Comparison of ENCODE assay signal across 12 cellular contexts in genomic region chr10:76393875-76394706, GRCh38.
"Had no signal": no experiment of that assay in that cellular context is flagged by ENCODE, and none has a peak within 500 bp of the region (broad histone marks: within the 10 kb centered on the region; RNA-seq: fewer than 3 reads in every experiment).

No MANE protein-coding gene starts in this region.

- H3K27me3 ChIP-seq: esophagus muscularis mucosa, heart right ventricle, left lung, ovary had no signal

- DNase-seq: activated CD4-positive, alpha-beta T cell treated with anti-CD3 and anti-CD28 coated beads, Interleukin-2, amount 50 U/mL, for 1 hour; activated naive CD4-positive, alpha-beta T cell treated with anti-CD3 and anti-CD28 coated beads, Interleukin-2, amount 50 U/mL, for 16 hours; heart right ventricle; islet precursor cell; left lung; ovary; substantia nigra had no signal

- ATAC-seq: left lung; stimulated activated memory B cell treated with anti-CD40 and anti-IgM and Interleukin-4, amounts not matched to agents 10 μg/mL and 1 μg/mL and 100 μg/mL, for 72 hours had no signal

- H3K4me3 ChIP-seq: esophagus muscularis mucosa, heart right ventricle, left lung, ovary had no signal

- H3K9me3 ChIP-seq: esophagus muscularis mucosa, left lung, ovary had no signal

- H3K36me3 ChIP-seq: esophagus muscularis mucosa, heart right ventricle, left lung, ovary had no signal

- H3K27ac ChIP-seq: esophagus muscularis mucosa, heart right ventricle, left lung, ovary had no signal

- H3K4me1 ChIP-seq: left lung had no signal

- FAIRE-seq: colon, frontal cortex, urothelium cell line had no signal
